Comparison of ENCODE assay signal across 8 cellular contexts in genomic region chr13:19959141-19959830, GRCh38. TPM values are rescaled to one million over a fixed set of nuclear protein-coding genes. Genes with fewer than 3 reads are reported as not detected.
DNase-seq lines count a peak whose midpoint lies in the region; ATAC-seq, FAIRE-seq and TF ChIP-seq lines count a peak whose summit lies in the region.

No MANE protein-coding gene starts in this region.

- H3K4me3 ChIP-seq in right atrium auricular region (peak overlapping the region; percentile 88 to 94), psoas muscle (peak overlapping the region; percentile 92)

- H3K9me3 ChIP-seq in right atrium auricular region = no peaks in the 10 kb centered on the region
- H3K9me3 ChIP-seq in psoas muscle = no peaks in the 10 kb centered on the region

- TF ChIP-seq CTCF in right atrium auricular region (IDR thresholded peaks at IDR 0.05) = peak in 1 of 2 donors; percentile 23
- no peak for TF ChIP-seq CTCF in psoas muscle (IDR thresholded peaks at IDR 0.05)

- peaks cover 0 to 42% of the 10 kb centered on the region in 2 donors for H3K4me1 ChIP-seq in right atrium auricular region
- peaks cover 35% of the 10 kb centered on the region for H3K4me1 ChIP-seq in psoas muscle

- peak; percentile 2 for DNase-seq in NCI-H1436 (lab: John Stamatoyannopoulos, UW)
- DNase-seq in NCI-H1436 treated with DMSO at 0.1 percent for 48 hours (lab: John Stamatoyannopoulos, UW) = no peak
- peak; percentile 25 for DNase-seq in HuH-7.5 (ENCODE audit: low spot score)
- peak; percentile 56 for DNase-seq in SW480 (ENCODE audit: low spot score)
- DNase-seq in right atrium auricular region (ENCODE audit: low spot score) = no peak
- DNase-seq in psoas muscle = peak; percentile 62 to 82
- peak; percentile 38 for DNase-seq in urothelium cell line (ENCODE audit: low spot score)

- H3K27ac ChIP-seq in adipose tissue (ENCODE audit: low read depth, low read length) (peak overlapping the region; percentile 57), right atrium auricular region (peak overlapping the region; percentile 99 to 100), psoas muscle (peak overlapping the region; percentile 94)

- FAIRE-seq in urothelium cell line (lab: Jason Lieb, UNC) = no peak

- 0 to 1% (median 1%) methylated on average over 41 to 60 of the region's 61 CpGs for WGBS in adipose tissue, 3 donors
- 0 to 1% (median 1%) methylated on average over 28 to 58 of the region's 61 CpGs for WGBS in psoas muscle, 3 donors

- peak in 1 of 4 donors; percentile 50 for ATAC-seq in psoas muscle

- H3K36me3 ChIP-seq in right atrium auricular region (no peaks in the 10 kb centered on the region), psoas muscle (ENCODE audit: insufficient read depth in 1 of 2, low read depth in 1 of 2) (peaks cover 0 to 17% of the 10 kb centered on the region in 2 donors)

- intact Hi-C loops in psoas muscle (cut with DNase I) = loop anchor here (5.0 to 10.0 kb wide), 2 partner anchors 97 to 174 kb away; partner anchors contain the start of genes ZMYM5 (in 2 of the 2) and PSPC1 (in 1 of the 2)

- no peaks in the 10 kb centered on the region for H3K27me3 ChIP-seq in right atrium auricular region
- H3K27me3 ChIP-seq in psoas muscle (ENCODE audit: insufficient read depth in 3 of 3, low read length in 2 of 3) = no peaks in the 10 kb centered on the region

RNA-seq across cellular contexts. Expression of gene ZMYM2, which starts 0.8 kb away (rescaled TPM):
- polyA plus RNA-seq in adipose tissue (10 to 100 TPM in 2 of 3 donors, 1 to 10 TPM in 1; 8.7 to 18.2 (median 11.7) TPM), psoas muscle (10 to 100 TPM in 1 of 3 donors, 1 to 10 TPM in 2; 6.7 to 18.3 (median 9.6) TPM)
- total RNA-seq in right atrium auricular region (10 to 100 TPM; 35.7 to 48.1 TPM), psoas muscle (10 to 100 TPM; 25.4 to 42.8 (median 29.9) TPM)

Comparison
In these comparisons a context has a peak if more than half of its experiments do, and no peak if none do; other contexts are left out.
1. DNase-seq: peak in NCI-H1436 (single experiment), HuH-7.5 (single experiment), SW480 (single experiment), psoas muscle (2 of 2) and urothelium cell line (single experiment); none in NCI-H1436 treated with DMSO at 0.1 percent for 48 hours (single experiment) and right atrium auricular region (single experiment).
2. Peak in every context shown above with its lines, with median percentiles within 50 percentile points of each other: H3K27ac ChIP-seq.